Comparison of ENCODE assay signal across 26 cellular contexts in the genomic region with DNA sequence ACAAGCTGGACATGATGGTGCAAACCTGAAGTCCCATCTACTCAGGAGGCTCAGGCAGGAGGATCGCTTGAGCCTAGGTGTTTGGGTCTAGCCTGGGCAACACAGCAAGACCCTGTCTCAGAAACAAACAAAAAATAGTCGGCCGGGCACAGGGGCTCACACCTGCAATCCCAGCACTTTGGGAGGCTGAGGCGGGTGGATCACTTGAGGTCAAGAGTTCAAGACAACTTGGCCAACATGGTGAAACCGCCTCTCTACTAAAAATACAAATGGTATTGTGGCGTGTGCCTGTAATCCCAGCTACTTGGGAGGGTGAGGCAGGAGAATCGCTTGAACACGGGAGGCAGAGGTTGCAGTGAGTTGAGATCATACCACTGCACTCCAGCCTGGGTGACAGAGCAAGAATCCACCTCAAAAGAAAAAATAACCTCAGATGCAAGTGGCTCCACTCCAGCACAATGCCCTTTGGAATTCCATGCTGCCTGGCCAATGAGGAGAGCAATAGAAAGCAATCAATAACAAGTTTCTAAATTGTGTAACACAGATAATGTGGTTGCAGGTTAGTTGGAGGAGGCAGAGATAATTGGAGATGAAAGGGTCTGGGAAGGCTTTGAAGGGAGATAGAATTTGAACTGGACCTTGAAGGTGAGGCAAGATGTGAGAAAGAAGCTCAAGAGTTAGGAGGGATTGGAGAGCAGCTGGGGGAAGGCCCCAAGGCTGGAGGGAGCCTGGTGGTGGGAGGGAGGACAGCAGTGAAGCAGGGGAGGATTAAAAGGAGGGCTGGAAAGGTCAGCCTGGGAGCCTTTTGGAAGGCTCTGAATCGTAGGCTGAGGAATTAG. TPM values are rescaled to one million over a fixed set of nuclear protein-coding genes. Genes with fewer than 3 reads are reported as not detected.
DNase-seq lines count a peak whose midpoint lies in the region; ATAC-seq, FAIRE-seq and TF ChIP-seq lines count a peak whose summit lies in the region.
"Had no signal": no experiment of that assay in that cellular context is flagged by ENCODE, and none has a peak within 500 bp of the region (broad histone marks: within the 10 kb centered on the region; RNA-seq: fewer than 3 reads in every experiment).

No MANE protein-coding gene starts in this region.

- no peak for TF ChIP-seq RAD21 in A549 (conservative IDR thresholded peaks at IDR 0.05 in 1 of 2, IDR thresholded peaks at IDR 0.05 in 1 of 2)

- H3K36me3 Mint-ChIP-seq in GM23338 (ENCODE audit: low read depth): peaks cover 50% of the 10 kb centered on the region

- TF ChIP-seq POLR2A in A549 (IDR thresholded peaks at IDR 0.05; ENCODE audit: low read length): no peak

- peaks cover 15% of the 10 kb centered on the region for H3F3A ChIP-seq in PC-9 (ENCODE audit: insufficient read depth, low read depth)
- H3F3A ChIP-seq in GM23338 (replicated peaks; ENCODE audit: low read depth): no peaks in the 10 kb centered on the region

- intact Hi-C loops in PC-9 (cut with micrococcal nuclease; ENCODE audit: unreplicated experiment): loop anchor here (10.0 kb wide), 1 partner anchor 166 kb away; the partner anchor contains the start of gene SEMA4F

- DNase-seq in A549 (ENCODE audit: low read depth in 1 of 2, low spot score in 1 of 2) (no peak), PC-9 (no peak), left lobe of liver (ENCODE audit: low spot score) (peak; percentile 86), ecto neural progenitor cell (ENCODE audit: low spot score) (no peak), GM23338 (ENCODE audit: low spot score) (no peak)
- no peak for DNase-seq in central memory CD4-positive, alpha-beta T cell
- DNase-seq: ACHN; activated B cell treated with CpG ODN at 0.5 μM for 24 hours; activated CD4-positive, alpha-beta T cell treated with anti-CD3 and anti-CD28 coated beads, Interleukin-2, amount 50 U/mL, for 48 hours; anterior cingulate cortex; effector CD4-positive, alpha-beta T cell; gastrocnemius medialis; HCEC 1CT; Kasumi-1; kidney glomerular epithelial cell; NCI-H1092 treated with DMSO at 0.1 percent for 48 hours; NCI-H446 treated with DMSO at 0.1 percent for 48 hours; sigmoid colon had no signal

- ATAC-seq in A549: peak; percentile 56 to 59; a peak in 5 of 6 replicates
- peak; percentile 61 for ATAC-seq in left lobe of liver
- ATAC-seq in GM23338: no peak
- ATAC-seq: gastrocnemius medialis; stimulated activated effector memory CD8-positive, alpha-beta T cell treated with anti-CD3 and anti-CD28 coated beads, Interleukin-12 subunit alpha, Interleukin-12 subunit beta, amount 100 ng/mL, for 72 hours had no signal

- no peak for FAIRE-seq in A549 (lab: Jason Lieb, UNC)
- FAIRE-seq: D721Med, HTR-8/SVneo had no signal

- WGBS in A549 (ENCODE audit: missing lambda C conversion rate): 93% methylated on average over 9 of the region's 9 CpGs

- no peaks in the 10 kb centered on the region; the same call in 2 of the 3 replicates for H3K4me1 Mint-ChIP-seq in GM23338
- H3K4me1 Mint-ChIP-seq: nephron had no signal

- BruUV-seq in PC-9 (replicated peaks; lab: Mats Ljungman, UMichigan): no TSS peak

- H4K20me1 ChIP-seq in PC-9 (ENCODE audit: insufficient read depth) (no peaks in the 10 kb centered on the region), GM23338 (replicated peaks; ENCODE audit: insufficient read depth) (no peaks in the 10 kb centered on the region)

- H3K27ac ChIP-seq in A549 (no peak overlapping the region), PC-9 (no peak overlapping the region), GM23338 (ENCODE audit: low read depth) (no peak overlapping the region)
- H3K27ac ChIP-seq: BLaER1 treated with 17β-estradiol and CSF1 and Interleukin-3, amounts not matched to agents 10 nM and 100 nM; esophagus muscularis mucosa; gastrocnemius medialis; parathyroid adenoma; sigmoid colon had no signal

- H3K27me3 Mint-ChIP-seq in GM23338 (ENCODE audit: insufficient read depth, low read depth, poor library complexity): peaks cover 6% of the 10 kb centered on the region
- H3K27me3 Mint-ChIP-seq: activated B cell treated with CpG ODN at 0.5 μM for 24 hours had no signal

- H3K4me3 ChIP-seq in A549: no peak overlapping the region
- H3K4me3 ChIP-seq in PC-9: no peak overlapping the region
- no peak overlapping the region for H3K4me3 ChIP-seq in GM23338
- H3K4me3 ChIP-seq: BLaER1 treated with 17β-estradiol and CSF1 and Interleukin-3, amounts not matched to agents 10 nM and 100 nM; esophagus muscularis mucosa; gastrocnemius medialis; sigmoid colon had no signal

- peaks cover 4% of the 10 kb centered on the region; the same call in 2 of the 3 replicates for H3K4me1 ChIP-seq in A549
- H3K4me1 ChIP-seq in PC-9 (replicated peaks; ENCODE audit: insufficient read depth): peaks cover 12% of the 10 kb centered on the region; the same call in 1 of the 2 replicates
- no peaks in the 10 kb centered on the region for H3K4me1 ChIP-seq in GM23338 (ENCODE audit: insufficient read depth)
- H3K4me1 ChIP-seq: parathyroid adenoma had no signal

- no peak overlapping the region for H3K4me2 ChIP-seq in A549
- 0 out of 2 replicates have a peak overlapping the region, but pooled peaks have one; percentile 15 for H3K4me2 ChIP-seq in PC-9
- no peak overlapping the region for H3K4me2 ChIP-seq in GM23338
- H3K4me2 ChIP-seq: BLaER1 treated with 17β-estradiol and CSF1 and Interleukin-3, amounts not matched to agents 10 nM and 100 nM had no signal

- TF ChIP-seq CTCF in A549 (IDR thresholded peaks at IDR 0.05) (no peak), PC-9 (conservative IDR thresholded peaks at IDR 0.05) (no peak), GM23338 (conservative IDR thresholded peaks at IDR 0.05; ENCODE audit: low read depth in 2 of 2) (no peak)

- POLR2A ChIA-PET in A549 (lab: Yijun Ruan, JAX) (interaction anchor here (0.9 to 1.7 kb wide), 3 partner anchors 12 to 41 kb away, joined by 4 to 5 read pairs (median 4); partner anchors contain the start of genes AUP1 and HTRA2), PC-9 (lab: Charles Lee; ENCODE audit: unreplicated experiment) (interaction anchor here (0.6 kb wide), 1 partner anchor 310 kb away, joined by 5 read pairs; the partner anchor contains the start of gene MOB1A)

- no peaks in the 10 kb centered on the region; the same call in 2 of the 3 replicates for H3K9me3 Mint-ChIP-seq in GM23338
- H3K9me3 Mint-ChIP-seq: activated B cell treated with CpG ODN at 0.5 μM for 24 hours; nephron; stimulated activated effector memory CD8-positive, alpha-beta T cell treated with anti-CD3 and anti-CD28 coated beads, Interleukin-12 subunit alpha, Interleukin-12 subunit beta, amount 100 ng/mL, for 72 hours had no signal

- no peak overlapping the region for H3K27ac Mint-ChIP-seq in GM23338
- H3K27ac Mint-ChIP-seq: activated B cell treated with CpG ODN at 0.5 μM for 24 hours; stimulated activated effector memory CD8-positive, alpha-beta T cell treated with anti-CD3 and anti-CD28 coated beads, Interleukin-12 subunit alpha, Interleukin-12 subunit beta, amount 100 ng/mL, for 72 hours had no signal

- H3K36me3 ChIP-seq in PC-9 (ENCODE audit: low read depth): no peaks in the 10 kb centered on the region
- peaks cover 5% of the 10 kb centered on the region; the same call in 1 of the 2 replicates for H3K36me3 ChIP-seq in GM23338 (ENCODE audit: insufficient read depth)

- no peaks in the 10 kb centered on the region for H3K27me3 ChIP-seq in PC-9 (ENCODE audit: insufficient read depth, low read depth)
- H3K27me3 ChIP-seq in GM23338 (ENCODE audit: insufficient read depth): no peaks in the 10 kb centered on the region
- H3K27me3 ChIP-seq: BLaER1 treated with 17β-estradiol and CSF1 and Interleukin-3, amounts not matched to agents 10 nM and 100 nM; esophagus muscularis mucosa; gastrocnemius medialis; sigmoid colon had no signal

- no peak overlapping the region for H3K4me3 Mint-ChIP-seq in GM23338
- H3K4me3 Mint-ChIP-seq: activated B cell treated with CpG ODN at 0.5 μM for 24 hours; nephron; stimulated activated effector memory CD8-positive, alpha-beta T cell treated with anti-CD3 and anti-CD28 coated beads, Interleukin-12 subunit alpha, Interleukin-12 subunit beta, amount 100 ng/mL, for 72 hours had no signal

- H3K9me3 ChIP-seq in A549: no peaks in the 10 kb centered on the region
- no peaks in the 10 kb centered on the region for H3K9me3 ChIP-seq in PC-9 (ENCODE audit: insufficient read depth, low read depth)
- H3K9me3 ChIP-seq: BLaER1 treated with 17β-estradiol and CSF1 and Interleukin-3, amounts not matched to agents 10 nM and 100 nM; esophagus muscularis mucosa; gastrocnemius medialis; sigmoid colon had no signal

- CTCF ChIA-PET in A549 (lab: Yijun Ruan, JAX): interaction anchor here (0.6 to 13.8 kb wide), 9 partner anchors 9 to 156 kb away, joined by 3 to 184 read pairs (median 4); partner anchors contain the start of genes INO80B, LBX2 and PCGF1
- CTCF ChIA-PET in PC-9 (lab: Charles Lee): no interaction called here

- H3K9me2 ChIP-seq in PC-9 (ENCODE audit: insufficient read depth) (no peaks in the 10 kb centered on the region), GM23338 (ENCODE audit: insufficient read depth) (no peaks in the 10 kb centered on the region)

- no peak for TF ChIP-seq EP300 in A549 (IDR thresholded peaks at IDR 0.05)

- no peak overlapping the region for H2AFZ ChIP-seq in PC-9
- no peak overlapping the region for H2AFZ ChIP-seq in GM23338
- H2AFZ ChIP-seq: parathyroid adenoma had no signal

- peaks cover 8% of the 10 kb centered on the region; the same call in 1 of the 2 replicates for H3K79me2 ChIP-seq in PC-9 (ENCODE audit: low read depth)
- peaks cover 5% of the 10 kb centered on the region for H3K79me2 ChIP-seq in GM23338 (replicated peaks; ENCODE audit: insufficient read depth)

RNA-seq across cellular contexts. Expression of gene TTC31, which starts 6.0 kb away (rescaled TPM):
- polyA plus RNA-seq in A549 (2011; rRNA removed) (29.6 and 32.4 TPM in 2 replicates), A549 (2017; fragmentation: RNase III; extraction: RNeasy Plus Mini Kit Qiagen cat#74134 plus additional on column Dnase treatment) (25.4 to 26.2 TPM (median 25.7 TPM) in 3 replicates), GM23338 (2016; fragmentation: Nextera tagmentation; extraction: Ambion mirVana) (13.1 and 15.8 TPM in 2 replicates)
- polyA plus RNA-seq in A549 (2012; cell fraction: cytosol; rRNA removed): 22.3 and 28.2 TPM in 2 replicates
- 109 and 113 TPM in 2 replicates for polyA plus RNA-seq in A549 (2012; cell fraction: nucleus; rRNA removed)
- 32.1 and 39.3 TPM in 2 replicates for polyA minus RNA-seq in A549 (2011; rRNA and poly(A)+ RNA removed)
- total RNA-seq in PC-9 (2021) (20.1 and 21.8 TPM in 2 replicates), left lobe of liver (39.8 TPM)
- 29.2 and 29.6 TPM in 2 replicates for total RNA-seq in GM23338 (2014; rRNA removed; shearing (Covaris generic))

RNA-seq across cellular contexts. Expression of gene CCDC142, which starts 6.1 kb away (rescaled TPM):
- polyA plus RNA-seq in A549 (2011; rRNA removed) (6.8 and 8.9 TPM in 2 replicates), A549 (2017; fragmentation: RNase III; extraction: RNeasy Plus Mini Kit Qiagen cat#74134 plus additional on column Dnase treatment) (11.9 to 16.4 TPM (median 12.8 TPM) in 3 replicates), GM23338 (2016; fragmentation: Nextera tagmentation; extraction: Ambion mirVana) (5.1 and 5.8 TPM in 2 replicates)
- 10.0 and 13.2 TPM in 2 replicates for polyA plus RNA-seq in A549 (2012; cell fraction: cytosol; rRNA removed)
- 39.3 and 43.2 TPM in 2 replicates for polyA plus RNA-seq in A549 (2012; cell fraction: nucleus; rRNA removed)
- polyA minus RNA-seq in A549 (2011; rRNA and poly(A)+ RNA removed): 38.8 and 43.8 TPM in 2 replicates
- total RNA-seq in PC-9 (2021) (16.8 and 19.8 TPM in 2 replicates), left lobe of liver (14.0 TPM)
- total RNA-seq in GM23338 (2014; rRNA removed; shearing (Covaris generic)): 12.3 and 20.5 TPM in 2 replicates

RNA-seq across cellular contexts. Expression of gene LBX2, which starts 10.5 kb away (rescaled TPM):
- polyA plus RNA-seq in A549 (2011; rRNA removed) (0.84 and 1.0 TPM in 2 replicates), A549 (2017; fragmentation: RNase III; extraction: RNeasy Plus Mini Kit Qiagen cat#74134 plus additional on column Dnase treatment) (2.0 to 2.4 TPM (median 2.1 TPM) in 3 replicates), GM23338 (2016; fragmentation: Nextera tagmentation; extraction: Ambion mirVana) (0.57 and 0.82 TPM in 2 replicates)
- 1.5 and 2.3 TPM in 2 replicates for polyA plus RNA-seq in A549 (2012; cell fraction: cytosol; rRNA removed)
- 2.3 and 3.7 TPM in 2 replicates for polyA plus RNA-seq in A549 (2012; cell fraction: nucleus; rRNA removed)
- 0.39 and 0.62 TPM in 2 replicates for polyA minus RNA-seq in A549 (2011; rRNA and poly(A)+ RNA removed)
- total RNA-seq in PC-9 (2021) (0.76 and 2.0 TPM in 2 replicates), left lobe of liver (7.7 TPM)
- total RNA-seq in GM23338 (2014; rRNA removed; shearing (Covaris generic)): 0.24 TPM in 1 of 2 replicates, not detected in the other
- total RNA-seq: temporal lobe had no signal

RNA-seq across cellular contexts. Expression of gene MRPL53, which starts 16.4 kb away (rescaled TPM):
- polyA plus RNA-seq in A549 (2011; rRNA removed) (49.9 and 68.8 TPM in 2 replicates), A549 (2017; fragmentation: RNase III; extraction: RNeasy Plus Mini Kit Qiagen cat#74134 plus additional on column Dnase treatment) (216 to 229 TPM (median 221 TPM) in 3 replicates), GM23338 (2016; fragmentation: Nextera tagmentation; extraction: Ambion mirVana) (65.1 and 70.4 TPM in 2 replicates)
- 202 and 245 TPM in 2 replicates for polyA plus RNA-seq in A549 (2012; cell fraction: cytosol; rRNA removed)
- polyA plus RNA-seq in A549 (2012; cell fraction: nucleus; rRNA removed): 132 and 174 TPM in 2 replicates
- polyA minus RNA-seq in A549 (2011; rRNA and poly(A)+ RNA removed): 24.6 and 34.7 TPM in 2 replicates
- total RNA-seq in PC-9 (2021) (42.9 and 51.1 TPM in 2 replicates), left lobe of liver (48.9 TPM)
- total RNA-seq in GM23338 (2014; rRNA removed; shearing (Covaris generic)): 7.7 and 8.2 TPM in 2 replicates

RNA-seq across cellular contexts. Expression of gene PCGF1, which starts 18.6 kb away (rescaled TPM):
- 53.6 and 55.3 TPM in 2 replicates for polyA plus RNA-seq in A549 (2011; rRNA removed)
- 42.9 and 51.6 TPM in 2 replicates for polyA plus RNA-seq in A549 (2012; cell fraction: cytosol; rRNA removed)
- polyA plus RNA-seq in A549 (2012; cell fraction: nucleus; rRNA removed): 32.8 and 45.5 TPM in 2 replicates
- 32.2 to 38.1 TPM (median 32.8 TPM) in 3 replicates for polyA plus RNA-seq in A549 (2017; fragmentation: RNase III; extraction: RNeasy Plus Mini Kit Qiagen cat#74134 plus additional on column Dnase treatment)
- 74.3 and 112 TPM in 2 replicates for polyA minus RNA-seq in A549 (2011; rRNA and poly(A)+ RNA removed)
- 24.9 and 31.3 TPM in 2 replicates for total RNA-seq in PC-9 (2021)
- total RNA-seq in left lobe of liver: 10.4 TPM
- total RNA-seq in GM23338 (2014; rRNA removed; shearing (Covaris generic)): 10.9 and 14.3 TPM in 2 replicates
- 13.1 and 13.4 TPM in 2 replicates for polyA plus RNA-seq in GM23338 (2016; fragmentation: Nextera tagmentation; extraction: Ambion mirVana)
